In genomic region chr12:109345428-109345827, GRCh38 we compare ENCODE assay signal across 10 cellular contexts. TPM values are rescaled to one million over a fixed set of nuclear protein-coding genes. Genes with fewer than 3 reads are reported as not detected.
"Had no signal": no experiment of that assay in that cellular context is flagged by ENCODE, and none has a peak within 500 bp of the region (broad histone marks: within the 10 kb centered on the region; RNA-seq: fewer than 3 reads in every experiment).

No MANE protein-coding gene starts in this region.

- DNase-seq: GM23248, GOT3, H7, H9, HCEC 1CT, HFFc6 had no signal

- H3K9me3 ChIP-seq: HAP-1 had no signal

- H3K27ac ChIP-seq: GM23248 had no signal

- H3K4me1 ChIP-seq: HAP-1 had no signal

- H3K9ac ChIP-seq: GM23248 had no signal

- H3K36me3 ChIP-seq: HAP-1 had no signal

- H3K4me3 ChIP-seq: GM23248, GM23338, HAP-1 had no signal

RNA-seq across cellular contexts. Expression of gene MYO1H, which starts 2.3 kb away (rescaled TPM):
- total RNA-seq: GM23248, GM23338, H1, H4, H7, HFFc6 had no signal

RNA-seq across cellular contexts. Expression of gene FOXN4, which starts 36.3 kb away (rescaled TPM):
- total RNA-seq: GM23248, H4, HFFc6 had no signal
